In the genomic region with DNA sequence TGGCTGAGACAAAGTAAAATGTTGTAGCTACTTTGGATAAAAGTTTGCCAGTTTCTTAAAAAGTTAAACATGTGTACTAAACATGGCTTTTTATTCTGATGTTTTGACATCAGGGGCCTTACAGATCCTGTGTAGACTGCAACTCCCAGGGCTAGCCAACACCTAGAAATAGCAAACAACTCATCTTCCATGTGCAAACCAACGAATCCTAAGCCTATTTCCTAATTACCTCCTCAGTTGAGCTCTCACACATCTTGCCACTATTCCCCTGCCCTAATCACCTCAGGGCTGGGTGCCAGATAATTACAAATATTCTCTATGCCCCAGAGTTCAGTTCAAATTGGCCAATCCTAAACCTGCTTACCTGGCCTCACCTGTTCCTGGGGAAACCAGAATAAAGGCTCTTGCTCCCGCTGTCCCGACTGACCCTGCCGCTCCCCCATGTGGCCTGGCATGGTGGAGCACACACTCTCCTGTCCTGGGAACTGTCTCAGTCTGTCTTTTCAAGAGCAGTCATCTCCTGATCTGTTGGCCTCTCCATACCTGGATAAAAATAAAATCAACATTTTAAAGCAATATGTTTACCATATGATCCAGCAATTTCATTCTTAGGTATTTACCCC, we compare ENCODE assay signal across 8 cellular contexts. TPM values are rescaled to one million over a fixed set of nuclear protein-coding genes. Genes with fewer than 3 reads are reported as not detected.
DNase-seq lines count a peak whose midpoint lies in the region; ATAC-seq and TF ChIP-seq lines count a peak whose summit lies in the region.

No MANE protein-coding gene starts in this region.

- in situ Hi-C loops in astrocyte of the cerebellum (cut with HindIII; ENCODE audit: low sequenced_read_pairs), result no loop called here

- DNase-seq in NCI-H446 (lab: John Stamatoyannopoulos, UW) (peak; percentile 5 to 12), NCI-H446 treated with DMSO at 0.1 percent for 48 hours (lab: John Stamatoyannopoulos, UW) (no peak), NCI-H1105 (lab: John Stamatoyannopoulos, UW) (peak; percentile 12), astrocyte of the cerebellum (ENCODE audit: low read depth) (no peak), kidney glomerular epithelial cell (lab: John Stamatoyannopoulos, UW) (peak; percentile 47), aorta (no peak), NOMO-1 (lab: John Stamatoyannopoulos, UW; ENCODE audit: unreplicated experiment in 2 of 2) (no peak)

- no peaks in the 10 kb centered on the region for H3K36me3 ChIP-seq in aorta (ENCODE audit: control insufficient read depth in 1 of 2, insufficient read depth in 2 of 2, low read length in 1 of 2)

- H3K27me3 ChIP-seq in aorta (ENCODE audit: control insufficient read depth in 1 of 2, insufficient read depth in 2 of 2, low read length in 1 of 2), result no peaks in the 10 kb centered on the region

- H3K4me1 ChIP-seq in aorta (ENCODE audit: control insufficient read depth in 1 of 2, insufficient read depth in 2 of 2, low read length in 2 of 2), result no peaks in the 10 kb centered on the region

- no peaks in the 10 kb centered on the region for H3K9me3 ChIP-seq in aorta (ENCODE audit: control insufficient read depth, low read length)

- WGBS in aorta, 2 donors, result 42% methylated on average over 4 of the region's 4 CpGs

- H3K27ac ChIP-seq in aorta (ENCODE audit: low read depth in 1 of 2, low read length in 2 of 2), result no peak overlapping the region

- intact Hi-C loops in aorta (cut with DNase I), result no loop called here

- TF ChIP-seq CTCF in astrocyte of the cerebellum (IDR thresholded peaks at IDR 0.05; ENCODE audit: low read depth, low read length, missing control alignments), result peak; percentile 45

- ATAC-seq in aorta (ENCODE audit: low FRiP score) (no peak), GM21825 (IDR thresholded peaks at IDR 0.05; ENCODE audit: unreplicated experiment) (no peak)

- H3K4me3 ChIP-seq in astrocyte of the cerebellum (ENCODE audit: low read depth, low read length), result no peak overlapping the region
- H3K4me3 ChIP-seq in aorta (ENCODE audit: low read length in 2 of 2), result no peak overlapping the region

RNA-seq across cellular contexts. Expression of a gene that starts 37.1 kb away (rescaled TPM):
- total RNA-seq in aorta, result 1 to 10 TPM; 1.0 to 2.2 TPM
- under 1 TPM; 0.13 to 0.25 TPM for polyA plus RNA-seq in aorta

Comparison
In these comparisons a context has a peak if more than half of its experiments do, and no peak if none do; other contexts are left out.
1. DNase-seq: peak in NCI-H446 (2 of 2), NCI-H1105 (single experiment) and kidney glomerular epithelial cell (single experiment); none in NCI-H446 treated with DMSO at 0.1 percent for 48 hours (single experiment), astrocyte of the cerebellum (single experiment), aorta (0 of 2) and NOMO-1 (0 of 2).